8 cellular contexts compared by ENCODE assay signal in genomic region chr12:57940915-57941164, GRCh38. TPM values are rescaled to one million over a fixed set of nuclear protein-coding genes. Genes with fewer than 3 reads are reported as not detected.
A peak's percentile ranks its signal among the peaks of the same experiment; 100 is the strongest.
DNase-seq lines count a peak whose midpoint lies in the region; ATAC-seq and TF ChIP-seq lines count a peak whose summit lies in the region.

No MANE protein-coding gene starts in this region.

- no peaks in the 10 kb centered on the region for H3K36me3 ChIP-seq in kidney epithelial cell (ENCODE audit: control insufficient read depth, insufficient read depth, low read length)
- no peaks in the 10 kb centered on the region for H3K36me3 ChIP-seq in suprapubic skin

- peak overlapping the region; percentile 84 for H3K27ac ChIP-seq in suprapubic skin

- H3K9me3 Mint-ChIP-seq in activated CD4-positive, alpha-beta T cell treated with anti-CD3 and anti-CD28 coated beads for 36 hours (ENCODE audit: low read depth) = no peaks in the 10 kb centered on the region
- H3K9me3 Mint-ChIP-seq in activated naive CD8-positive, alpha-beta T cell treated with anti-CD3 and anti-CD28 coated beads, Interleukin-2, amount 50 U/mL, for 24 hours = no peaks in the 10 kb centered on the region

- CTCF ChIA-PET in activated CD4-positive, alpha-beta T cell treated with anti-CD3 and anti-CD28 coated beads for 36 hours (lab: Charles Lee) = interaction anchor here (0.5 kb wide), 1 partner anchor 169 kb away, joined by 3 read pairs; the partner anchor contains the start of genes EEF1AKMT3 and METTL1

- no peaks in the 10 kb centered on the region for H3K9me3 ChIP-seq in suprapubic skin

- POLR2A ChIA-PET in activated CD4-positive, alpha-beta T cell treated with anti-CD3 and anti-CD28 coated beads for 36 hours (lab: Charles Lee) = interaction anchor here (1.0 kb wide), 1 partner anchor 90 kb away, joined by 3 read pairs; no protein-coding TSS in a partner anchor

- peak overlapping the region; percentile 77 for H3K4me3 Mint-ChIP-seq in activated CD4-positive, alpha-beta T cell treated with anti-CD3 and anti-CD28 coated beads for 36 hours
- peak overlapping the region; percentile 96 for H3K4me3 Mint-ChIP-seq in activated naive CD8-positive, alpha-beta T cell treated with anti-CD3 and anti-CD28 coated beads, Interleukin-2, amount 50 U/mL, for 24 hours

- peak overlapping the region; percentile 90 for H3K27ac Mint-ChIP-seq in activated CD4-positive, alpha-beta T cell treated with anti-CD3 and anti-CD28 coated beads for 36 hours
- H3K27ac Mint-ChIP-seq in activated naive CD8-positive, alpha-beta T cell treated with anti-CD3 and anti-CD28 coated beads, Interleukin-2, amount 50 U/mL, for 24 hours = peak overlapping the region; percentile 86

- H3K4me1 Mint-ChIP-seq in activated CD4-positive, alpha-beta T cell treated with anti-CD3 and anti-CD28 coated beads for 36 hours = peaks cover 43% of the 10 kb centered on the region
- H3K4me1 Mint-ChIP-seq in activated naive CD8-positive, alpha-beta T cell treated with anti-CD3 and anti-CD28 coated beads, Interleukin-2, amount 50 U/mL, for 24 hours = peaks cover 44% of the 10 kb centered on the region

- H3K4me3 ChIP-seq in kidney epithelial cell (ENCODE audit: low read depth, low read length) (peak overlapping the region; percentile 63), suprapubic skin (peak overlapping the region; percentile 69)

- intact Hi-C loops in activated CD4-positive, alpha-beta T cell treated with anti-CD3 and anti-CD28 coated beads for 36 hours (cut with DNase I, micrococcal nuclease) = loop anchor here (1.0 to 5.0 kb wide), 6 partner anchors 94 to 1656 kb away; partner anchors contain the start of genes CTDSP2 (in 2 of the 2), OS9 (in 1 of the 2), SLC16A7 (in 1 of the 2) and TSFM (in 1 of the 2)

- WGBS in suprapubic skin = 8% methylated on average over 4 of the region's 4 CpGs

- TF ChIP-seq EP300 in suprapubic skin (IDR thresholded peaks at IDR 0.05) = no peak

- no peak for DNase-seq in activated CD4-positive, alpha-beta T cell treated with anti-CD3 and anti-CD28 coated beads for 36 hours
- DNase-seq in activated CD4-positive, alpha-beta T cell treated with anti-CD3 and anti-CD28 coated beads for 48 hours = no peak
- DNase-seq in activated naive CD8-positive, alpha-beta T cell treated with anti-CD3 and anti-CD28 coated beads, Interleukin-2, amount 50 U/mL, for 24 hours = no peak
- DNase-seq in kidney epithelial cell (ENCODE audit: low read depth) (no peak), suprapubic skin (ENCODE audit: low spot score in 2 of 2) (no peak), iPS-NIHi7 (ENCODE audit: extremely low spot score) (no peak)

- ATAC-seq in activated CD4-positive, alpha-beta T cell treated with anti-CD3 and anti-CD28 coated beads for 36 hours = peak; percentile 1
- no peak for ATAC-seq in activated naive CD8-positive, alpha-beta T cell treated with anti-CD3 and anti-CD28 coated beads, Interleukin-2, amount 50 U/mL, for 24 hours
- ATAC-seq in HG03457 (IDR thresholded peaks at IDR 0.05; ENCODE audit: unreplicated experiment) = no peak
- ATAC-seq in GM21526 (IDR thresholded peaks at IDR 0.05; ENCODE audit: low FRiP score, unreplicated experiment) = no peak

- no peaks in the 10 kb centered on the region for H3K36me3 Mint-ChIP-seq in activated CD4-positive, alpha-beta T cell treated with anti-CD3 and anti-CD28 coated beads for 36 hours (ENCODE audit: low read depth)
- H3K36me3 Mint-ChIP-seq in activated naive CD8-positive, alpha-beta T cell treated with anti-CD3 and anti-CD28 coated beads, Interleukin-2, amount 50 U/mL, for 24 hours (ENCODE audit: low read depth) = no peaks in the 10 kb centered on the region

- no peaks in the 10 kb centered on the region for H3K27me3 Mint-ChIP-seq in activated CD4-positive, alpha-beta T cell treated with anti-CD3 and anti-CD28 coated beads for 36 hours
- no peaks in the 10 kb centered on the region for H3K27me3 Mint-ChIP-seq in activated naive CD8-positive, alpha-beta T cell treated with anti-CD3 and anti-CD28 coated beads, Interleukin-2, amount 50 U/mL, for 24 hours

- H3K27me3 ChIP-seq in kidney epithelial cell (ENCODE audit: control insufficient read depth, insufficient read depth, low read length) (no peaks in the 10 kb centered on the region), suprapubic skin (no peaks in the 10 kb centered on the region)

- H3K4me1 ChIP-seq in suprapubic skin = peaks cover 27% of the 10 kb centered on the region

- TF ChIP-seq CTCF in kidney epithelial cell (IDR thresholded peaks at IDR 0.05; ENCODE audit: insufficient read depth, low read length, poor library complexity, severe bottlenecking) (no peak), suprapubic skin (IDR thresholded peaks at IDR 0.05) (no peak)

- TF ChIP-seq POLR2A in suprapubic skin (IDR thresholded peaks at IDR 0.05) = no peak

RNA-seq across cellular contexts. Expression of gene ATP23, which starts 0.5 kb away (rescaled TPM):
- total RNA-seq in activated CD4-positive, alpha-beta T cell treated with anti-CD3 and anti-CD28 coated beads for 36 hours = 10 to 100 TPM; 17.8 to 17.9 TPM
- total RNA-seq in kidney epithelial cell = 7.7 and 8.0 TPM in 2 replicates
- total RNA-seq in suprapubic skin = 10 to 100 TPM in 1 of 4 donors, 1 to 10 TPM in 3; 4.4 to 12.0 (median 7.5) TPM
